26 cellular contexts compared by ENCODE assay signal in the genomic region with DNA sequence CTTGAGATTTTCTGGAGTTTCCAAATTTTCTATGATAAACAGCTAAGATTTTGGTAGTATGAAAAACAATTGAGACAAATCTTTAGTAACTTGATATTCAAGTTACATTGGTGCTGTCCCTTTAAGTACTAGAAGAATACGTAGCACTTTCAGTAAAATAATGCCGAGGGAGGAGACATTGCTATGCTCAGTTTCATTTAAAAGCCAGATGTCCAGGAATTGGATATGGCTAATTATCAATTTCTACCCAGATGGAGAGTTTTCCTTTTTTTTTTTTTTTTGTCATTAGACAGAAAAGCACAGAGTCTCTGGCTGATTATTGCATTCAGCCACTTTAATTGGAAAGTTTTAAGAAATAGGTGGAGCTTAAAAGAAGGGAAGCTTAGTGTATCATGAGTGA. TPM values are rescaled to one million over a fixed set of nuclear protein-coding genes. Genes with fewer than 3 reads are reported as not detected.
DNase-seq lines count a peak whose midpoint lies in the region; ATAC-seq, FAIRE-seq and TF ChIP-seq lines count a peak whose summit lies in the region.
"Had no signal": no experiment of that assay in that cellular context is flagged by ENCODE, and none has a peak within 500 bp of the region (broad histone marks: within the 10 kb centered on the region; RNA-seq: fewer than 3 reads in every experiment).

No MANE protein-coding gene starts in this region.

- H3K27ac ChIP-seq in K562 (ENCODE audit: extremely low read depth, low read depth, low read length) (no peak overlapping the region), neuronal stem cell (replicated peaks; ENCODE audit: low read length) (no peak overlapping the region), testis (no peak overlapping the region)
- no peak overlapping the region for H3K27ac ChIP-seq in naive thymus-derived CD4-positive, alpha-beta T cell (ENCODE audit: low read depth, low read length)
- H3K27ac ChIP-seq: heart left ventricle, left lung, ovary, spleen, uterus had no signal

- TF ChIP-seq POLR2A in K562 (conservative IDR thresholded peaks at IDR 0.05) (no peak), testis (IDR thresholded peaks at IDR 0.05) (no peak)

- POLR2A ChIA-PET in K562 (lab: Yijun Ruan, JAX), result interaction anchor here (1.3 kb wide), 1 partner anchor 9 kb away, joined by 3 read pairs; no protein-coding TSS in a partner anchor
- POLR2A ChIA-PET in naive thymus-derived CD4-positive, alpha-beta T cell (lab: Charles Lee), result no interaction called here

- no peak overlapping the region for H3K18ac ChIP-seq in neuronal stem cell (ENCODE audit: low read length)

- H2AFZ ChIP-seq in K562 (ENCODE audit: low read depth, low read length), result peak overlapping the region; percentile 56; the same call in 1 of the 2 replicates
- peak overlapping the region; percentile 30 for H2AFZ ChIP-seq in neuronal stem cell (ENCODE audit: low read length)

- H3K9ac ChIP-seq in K562 (ENCODE audit: insufficient read depth in 1 of 2, low read depth in 2 of 2, low read length in 2 of 2) (no peak overlapping the region), neuronal stem cell (ENCODE audit: low read depth, low read length, poor library complexity) (no peak overlapping the region)

- no peak for TF ChIP-seq RAD21 in K562 (CRISPR knock-in tag; conservative IDR thresholded peaks at IDR 0.05 in 1 of 2, IDR thresholded peaks at IDR 0.05 in 1 of 2)

- H3K9me3 Mint-ChIP-seq in naive thymus-derived CD4-positive, alpha-beta T cell, result peaks cover 0 to 2% (median 0%) of the 10 kb centered on the region in 11 donors
- H3K9me3 Mint-ChIP-seq: activated CD4-positive, alpha-beta T cell treated with anti-CD3 and anti-CD28 coated beads, Interleukin-2, amount 10 ng/mL, durations not matched to agents 24 days and 14 days; activated naive CD4-positive, alpha-beta T cell treated with anti-CD3 and anti-CD28 coated beads, Interleukin-2, amount 10 ng/mL, durations not matched to agents 7 days and 5 days; activated T-cell treated with anti-CD3 and anti-CD28 coated beads, Interleukin-2, amount 50 U/mL, for 72 hours; naive B cell; stimulated activated effector memory CD8-positive, alpha-beta T cell treated with anti-CD3 and anti-CD28 coated beads, Interleukin-12 subunit alpha, Interleukin-12 subunit beta, amount 100 ng/mL, for 72 hours had no signal

- TF ChIP-seq CTCF in K562 (IDR thresholded peaks at IDR 0.05 in 2 of 3, conservative IDR thresholded peaks at IDR 0.05 in 1 of 3; ENCODE audit: insufficient read depth in 2 of 3, low read depth in 1 of 3, low read length in 3 of 3) (no peak), testis (IDR thresholded peaks at IDR 0.05) (no peak)

- H3K4ac ChIP-seq in neuronal stem cell (ENCODE audit: low read length), result no peak overlapping the region

- no peak for TF ChIP-seq EP300 in K562 (IDR thresholded peaks at IDR 0.05; ENCODE audit: low read length)

- H3K4me1 ChIP-seq in K562 (replicated peaks in 1 of 2; ENCODE audit: control insufficient read depth in 2 of 2, insufficient read depth in 2 of 2, low read length in 2 of 2) (peaks cover 0 to 18% of the 10 kb centered on the region in 2 experiments; a peak in 2 of 5 replicates), neuronal stem cell (ENCODE audit: control insufficient read depth in 2 of 2, insufficient read depth in 1 of 2, low read depth in 1 of 2, low read length in 2 of 2) (peaks cover 0 to 2% of the 10 kb centered on the region in 2 donors), testis (no peaks in the 10 kb centered on the region)
- no peaks in the 10 kb centered on the region for H3K4me1 ChIP-seq in naive thymus-derived CD4-positive, alpha-beta T cell (ENCODE audit: control insufficient read depth in 2 of 2, insufficient read depth in 2 of 2, low read length in 2 of 2)
- H3K4me1 ChIP-seq: heart left ventricle, left lung, spleen, uterus had no signal

- H3K79me1 ChIP-seq in neuronal stem cell (ENCODE audit: low read depth, low read length), result no peaks in the 10 kb centered on the region

- H3K9me3 ChIP-seq in K562 (replicated peaks; ENCODE audit: control insufficient read depth, insufficient read depth, low read depth, low read length), result no peaks in the 10 kb centered on the region
- H3K9me3 ChIP-seq in neuronal stem cell (replicated peaks in 1 of 2; ENCODE audit: control insufficient read depth in 2 of 2, insufficient read depth in 1 of 2, low read depth in 1 of 2, low read length in 2 of 2), result no peaks in the 10 kb centered on the region
- H3K9me3 ChIP-seq in naive thymus-derived CD4-positive, alpha-beta T cell (ENCODE audit: control insufficient read depth in 2 of 3, low read length in 3 of 3), result no peaks in the 10 kb centered on the region
- H3K9me3 ChIP-seq in testis, result no peaks in the 10 kb centered on the region
- H3K9me3 ChIP-seq: heart left ventricle, left lung, ovary, spleen, uterus had no signal

- BruUV-seq in K562 (replicated peaks; lab: Mats Ljungman, UMichigan), result no TSS peak

- H2BK120ac ChIP-seq in neuronal stem cell (ENCODE audit: low read depth, low read length), result no peak overlapping the region

- H2AK5ac ChIP-seq in neuronal stem cell (ENCODE audit: low read depth, low read length), result no peak overlapping the region

- H3K27me3 ChIP-seq in K562 (ENCODE audit: control insufficient read depth in 2 of 2, insufficient read depth in 2 of 2, low read length in 2 of 2), result no peaks in the 10 kb centered on the region
- no peaks in the 10 kb centered on the region for H3K27me3 ChIP-seq in neuronal stem cell (ENCODE audit: control insufficient read depth in 3 of 3, insufficient read depth in 3 of 3, low read depth in 1 of 3, low read length in 3 of 3)
- H3K27me3 ChIP-seq in naive thymus-derived CD4-positive, alpha-beta T cell (ENCODE audit: control insufficient read depth in 2 of 2, insufficient read depth in 2 of 2, low read length in 2 of 2), result peaks cover 0 to 2% of the 10 kb centered on the region in 2 donors
- H3K27me3 ChIP-seq in testis, result no peaks in the 10 kb centered on the region
- H3K27me3 ChIP-seq: heart left ventricle, left lung, ovary, spleen, uterus had no signal

- peak; percentile 3 for DNase-seq in NCI-H446 treated with DMSO at 0.1 percent for 48 hours (lab: John Stamatoyannopoulos, UW)
- DNase-seq in K562 (ENCODE audit: extremely low read depth in 1 of 4, low spot score in 3 of 4), result no peak
- no peak for DNase-seq in neuronal stem cell (ENCODE audit: low spot score)
- no peak for DNase-seq in naive thymus-derived CD4-positive, alpha-beta T cell
- no peak for DNase-seq in stimulated activated naive CD8-positive, alpha-beta T cell treated with anti-CD3 and anti-CD28 coated beads, Interleukin-15, Interleukin-2, amounts not matched to agents 100 U/mL and 50 U/mL, for 24 hours
- no peak for DNase-seq in testis
- DNase-seq in activated effector memory CD4-positive, alpha-beta T cell treated with Interleukin-2 at 50 U/mL for 16 hours, result no peak
- DNase-seq: activated CD4-positive, alpha-beta T cell treated with anti-CD3 and anti-CD28 coated beads, Interleukin-2, amount 10 ng/mL, durations not matched to agents 24 days and 14 days; activated naive CD4-positive, alpha-beta T cell treated with anti-CD3 and anti-CD28 coated beads, Interleukin-2, amount 10 ng/mL, durations not matched to agents 7 days and 5 days; activated T-cell treated with anti-CD3 and anti-CD28 coated beads, Interleukin-2, amount 50 U/mL, for 72 hours; C1 segment of cervical spinal cord; caudate nucleus; heart left ventricle; left lung; naive B cell; NCI-H1105 treated with DMSO at 0.1 percent for 48 hours; NCI-H2107; NCI-H510A; ovary; spleen; stimulated activated CD4-positive, alpha-beta T cell treated with anti-CD3 and anti-CD28 coated beads, Interleukin-2, amount 100 ng/mL, for 48 hours; uterus had no signal

- H4K8ac ChIP-seq in neuronal stem cell (ENCODE audit: low read depth, low read length), result no peak overlapping the region

- in situ Hi-C loops in K562 (cut with MboI), result no loop called here

- no peak overlapping the region for H3K4me3 Mint-ChIP-seq in naive thymus-derived CD4-positive, alpha-beta T cell
- H3K4me3 Mint-ChIP-seq: activated CD4-positive, alpha-beta T cell treated with anti-CD3 and anti-CD28 coated beads, Interleukin-2, amount 10 ng/mL, durations not matched to agents 24 days and 14 days; activated naive CD4-positive, alpha-beta T cell treated with anti-CD3 and anti-CD28 coated beads, Interleukin-2, amount 10 ng/mL, durations not matched to agents 7 days and 5 days; activated T-cell treated with anti-CD3 and anti-CD28 coated beads, Interleukin-2, amount 50 U/mL, for 72 hours; IgD-negative memory B cell; naive B cell; stimulated activated effector memory CD8-positive, alpha-beta T cell treated with anti-CD3 and anti-CD28 coated beads, Interleukin-12 subunit alpha, Interleukin-12 subunit beta, amount 100 ng/mL, for 72 hours had no signal

- H2BK12ac ChIP-seq in neuronal stem cell (ENCODE audit: low read length), result no peak overlapping the region

- 22% methylated on average over 2 of the region's 2 CpGs for WGBS in K562 (ENCODE audit: insufficient coverage, low coverage, missing lambda C conversion rate)
- no CpG with 5 or more reads among the region's 2 CpGs for WGBS in neuronal stem cell (ENCODE audit: extremely low coverage in 2 of 2, insufficient read length in 2 of 2, insufficient replicate concordance in 1 of 2), 2 donors
- 30 to 39% methylated on average over 2 of the region's 2 CpGs for WGBS in testis, 2 donors

- no peak overlapping the region for H3K4me2 ChIP-seq in K562 (ENCODE audit: insufficient read depth, low read length)
- no peak overlapping the region for H3K4me2 ChIP-seq in neuronal stem cell (ENCODE audit: insufficient read depth, low read length, poor library complexity, severe bottlenecking)

- peaks cover 0 to 3% (median 0%) of the 10 kb centered on the region in 5 donors for H3K36me3 Mint-ChIP-seq in naive thymus-derived CD4-positive, alpha-beta T cell
- H3K36me3 Mint-ChIP-seq: activated naive CD4-positive, alpha-beta T cell treated with anti-CD3 and anti-CD28 coated beads, Interleukin-2, amount 10 ng/mL, durations not matched to agents 7 days and 5 days; naive B cell; stimulated activated effector memory CD8-positive, alpha-beta T cell treated with anti-CD3 and anti-CD28 coated beads, Interleukin-12 subunit alpha, Interleukin-12 subunit beta, amount 100 ng/mL, for 72 hours had no signal

- no peak overlapping the region for H3K23ac ChIP-seq in neuronal stem cell (ENCODE audit: low read depth, low read length, poor library complexity)

- H3K79me2 ChIP-seq in K562 (ENCODE audit: control insufficient read depth, insufficient read depth, low read length), result no peaks in the 10 kb centered on the region

- H3K9me1 ChIP-seq in K562 (ENCODE audit: control insufficient read depth, insufficient read depth, low read length), result no peaks in the 10 kb centered on the region

- no peak overlapping the region for H4K91ac ChIP-seq in neuronal stem cell (ENCODE audit: low read depth, low read length, poor library complexity)

- H2BK15ac ChIP-seq in neuronal stem cell (ENCODE audit: low read length), result no peak overlapping the region

- peaks cover 21 to 57% (median 38%) of the 10 kb centered on the region in 5 donors for H3K27me3 Mint-ChIP-seq in naive thymus-derived CD4-positive, alpha-beta T cell

- H3K4me1 Mint-ChIP-seq in naive thymus-derived CD4-positive, alpha-beta T cell, result no peaks in the 10 kb centered on the region
- H3K4me1 Mint-ChIP-seq: activated naive CD4-positive, alpha-beta T cell treated with anti-CD3 and anti-CD28 coated beads, Interleukin-2, amount 10 ng/mL, durations not matched to agents 7 days and 5 days; naive B cell; stimulated activated effector memory CD8-positive, alpha-beta T cell treated with anti-CD3 and anti-CD28 coated beads, Interleukin-12 subunit alpha, Interleukin-12 subunit beta, amount 100 ng/mL, for 72 hours had no signal

- no peaks in the 10 kb centered on the region for H4K20me1 ChIP-seq in K562 (replicated peaks; ENCODE audit: control insufficient read depth, insufficient read depth, low read length)

- H3K36me3 ChIP-seq in K562 (ENCODE audit: control insufficient read depth, insufficient read depth, low read length) (no peaks in the 10 kb centered on the region), neuronal stem cell (replicated peaks in 1 of 2; ENCODE audit: control insufficient read depth in 2 of 2, insufficient read depth in 2 of 2, low read length in 2 of 2) (no peaks in the 10 kb centered on the region), testis (ENCODE audit: low read depth, missing control alignments) (no peaks in the 10 kb centered on the region)
- H3K36me3 ChIP-seq in naive thymus-derived CD4-positive, alpha-beta T cell (ENCODE audit: control insufficient read depth in 2 of 3, insufficient read depth in 3 of 3, low read length in 3 of 3), result no peaks in the 10 kb centered on the region
- H3K36me3 ChIP-seq: heart left ventricle, left lung, ovary, spleen, uterus had no signal

- H2BK5ac ChIP-seq in neuronal stem cell (ENCODE audit: low read length), result no peak overlapping the region

- intact Hi-C loops in K562 (cut with micrococcal nuclease), result loop anchor here (10.0 kb wide), 1 partner anchor 908 kb away; no protein-coding TSS in a partner anchor
- intact Hi-C loops in naive thymus-derived CD4-positive, alpha-beta T cell (cut with micrococcal nuclease), result no loop called here
- intact Hi-C loops in testis (cut with DNase I; ENCODE audit: low total_unique reads), result no loop called here

- no peak for FAIRE-seq in K562 (lab: Jason Lieb, UNC)
- FAIRE-seq: GM12892 had no signal

- H3K27ac Mint-ChIP-seq in naive thymus-derived CD4-positive, alpha-beta T cell, result no peak overlapping the region
- H3K27ac Mint-ChIP-seq: activated CD4-positive, alpha-beta T cell treated with anti-CD3 and anti-CD28 coated beads, Interleukin-2, amount 10 ng/mL, durations not matched to agents 24 days and 14 days; activated naive CD4-positive, alpha-beta T cell treated with anti-CD3 and anti-CD28 coated beads, Interleukin-2, amount 10 ng/mL, durations not matched to agents 7 days and 5 days; activated T-cell treated with anti-CD3 and anti-CD28 coated beads, Interleukin-2, amount 50 U/mL, for 72 hours; IgD-negative memory B cell; naive B cell; stimulated activated effector memory CD8-positive, alpha-beta T cell treated with anti-CD3 and anti-CD28 coated beads, Interleukin-12 subunit alpha, Interleukin-12 subunit beta, amount 100 ng/mL, for 72 hours had no signal

- CTCF ChIA-PET in K562 (lab: Yijun Ruan, JAX; ENCODE audit: low intra/inter-chr PET ratio), result no interaction called here
- CTCF ChIA-PET in naive thymus-derived CD4-positive, alpha-beta T cell (lab: Charles Lee), result no interaction called here

- ATAC-seq in GM19351 (IDR thresholded peaks at IDR 0.05; ENCODE audit: unreplicated experiment) (peak; percentile 50), K562 (no peak)
- no peak for ATAC-seq in naive thymus-derived CD4-positive, alpha-beta T cell
- no peak for ATAC-seq in stimulated activated naive CD8-positive, alpha-beta T cell treated with anti-CD3 and anti-CD28 coated beads, Interleukin-15, Interleukin-2, amounts not matched to agents 100 U/mL and 50 U/mL, for 24 hours
- ATAC-seq: activated T-cell treated with anti-CD3 and anti-CD28 coated beads, Interleukin-2, amount 50 U/mL, for 72 hours; heart left ventricle; left lung; stimulated activated effector memory CD8-positive, alpha-beta T cell treated with anti-CD3 and anti-CD28 coated beads, Interleukin-12 subunit alpha, Interleukin-12 subunit beta, amount 100 ng/mL, for 72 hours had no signal

- no peak overlapping the region for H3K4me3 ChIP-seq in K562
- H3K4me3 ChIP-seq in neuronal stem cell (ENCODE audit: low read length in 2 of 2), result no peak overlapping the region
- no peak overlapping the region for H3K4me3 ChIP-seq in naive thymus-derived CD4-positive, alpha-beta T cell (ENCODE audit: low read length)
- H3K4me3 ChIP-seq in testis, result no peak overlapping the region
- H3K4me3 ChIP-seq: left lung, ovary, spleen, uterus had no signal

- H3K14ac ChIP-seq in neuronal stem cell (ENCODE audit: low read length), result no peak overlapping the region

RNA-seq across cellular contexts. Expression of gene APC, which starts 40.4 kb away (rescaled TPM):
- total RNA-seq in K562 (2011; cell fraction: chromatin; rRNA removed; ENCODE audit: low replicate concordance), result 35.7 and 76.1 TPM in 2 replicates
- 25.2 and 36.2 TPM in 2 replicates for total RNA-seq in K562 (2011; cell fraction: nucleolus; rRNA removed)
- 42.7 and 58.9 TPM in 2 replicates for total RNA-seq in K562 (2011; cell fraction: nucleoplasm; rRNA removed)
- total RNA-seq in K562 (2014; rRNA removed) (24.3 and 25.5 TPM in 2 replicates), K562 (2014; rRNA removed; fragmentation: Illumina TruSeq; extraction: Trizol) (23.8 and 29.3 TPM in 2 replicates), K562 (2015; rRNA removed; fragmentation: Illumina TruSeq; extraction: Trizol) (29.1 and 29.5 TPM in 2 replicates), K562 (2021) (27.3 and 27.6 TPM in 2 replicates), testis (10 to 100 TPM; 39.4 to 58.8 TPM)
- polyA plus RNA-seq in K562 (2011; rRNA removed) (11.8 and 15.4 TPM in 2 replicates), K562 (2014; fragmentation: Illumina TruSeq; extraction: Trizol) (14.8 and 15.4 TPM in 2 replicates), K562 (2014; fragmentation: Nextera tagmentation; extraction: Ambion mirVana) (1 to 10 TPM; 5.7 to 9.3 TPM), K562 (2014; rRNA removed) (8.9 and 10.9 TPM in 2 replicates), testis (ENCODE audit: insufficient read depth, low read depth, low replicate concordance) (7.1 TPM)
- 5.1 and 5.9 TPM in 2 replicates for polyA plus RNA-seq in K562 (2011; cell fraction: cytosol; rRNA removed)
- 16.5 and 25.8 TPM in 2 replicates for polyA plus RNA-seq in K562 (2011; cell fraction: nucleus; rRNA removed)
- 7.5 and 10.9 TPM in 2 replicates for polyA plus RNA-seq in K562 (2012)
- 76.0 and 81.2 TPM in 2 replicates for polyA minus RNA-seq in K562 (2011; rRNA and poly(A)+ RNA removed)
- polyA minus RNA-seq in K562 (2011; cell fraction: cytosol; rRNA and poly(A)+ RNA removed), result 20.0 and 24.2 TPM in 2 replicates
- polyA minus RNA-seq in K562 (2011; cell fraction: nucleus; rRNA and poly(A)+ RNA removed), result 52.5 and 71.9 TPM in 2 replicates
- polyA plus RNA-seq in neuronal stem cell (2013, experiment 1 of 2), result 10.7 TPM
- 11.2 TPM for polyA plus RNA-seq in neuronal stem cell (2013, experiment 2 of 2)
- total RNA-seq in naive thymus-derived CD4-positive, alpha-beta T cell, result 10 to 100 TPM; 25.1 to 53.2 (median 37.6) TPM
- 10 to 100 TPM; 18.8 to 34.5 TPM for polyA plus RNA-seq in naive thymus-derived CD4-positive, alpha-beta T cell
